ENCODE assay signal across 1 cellular context in the genomic region with DNA sequence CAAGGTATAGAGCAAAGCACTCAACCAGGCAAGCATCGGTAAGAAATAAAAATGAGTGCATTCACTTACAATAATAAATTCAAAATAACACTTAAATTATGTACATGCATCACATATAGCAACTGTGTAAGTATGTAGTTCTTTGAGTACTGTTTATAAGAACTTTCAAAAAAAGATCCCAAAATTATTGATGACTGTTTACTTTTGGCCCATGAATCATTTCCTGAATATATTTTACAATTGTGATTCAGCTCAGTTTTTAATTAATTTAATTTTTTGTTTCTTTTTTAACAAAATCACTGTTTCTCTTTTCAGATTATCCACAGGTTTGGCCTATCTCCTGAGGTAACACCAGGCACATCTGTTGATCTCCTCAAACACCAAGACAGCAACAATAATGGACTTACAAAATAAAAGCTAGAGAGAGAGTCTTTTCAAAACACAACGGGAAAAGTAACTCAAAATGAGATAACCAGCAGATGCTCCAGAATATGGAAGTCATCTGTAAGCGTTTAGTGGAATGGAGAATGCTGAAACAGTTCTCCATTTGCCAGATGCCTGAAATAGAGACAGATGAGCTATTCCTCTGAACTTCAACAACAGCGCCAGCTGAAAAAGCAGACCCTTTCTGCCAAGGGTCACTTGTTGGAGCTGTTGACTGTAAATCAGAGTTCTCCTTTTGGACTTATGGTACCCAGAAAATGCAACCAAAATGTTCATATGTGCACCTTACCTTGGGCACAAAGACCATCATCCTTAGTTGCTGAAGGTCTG.
TF ChIP-seq lines count a peak whose summit lies in the region.

No MANE protein-coding gene starts in this region.

TF ChIP-seq in GM23338, 12 proteins besides CTCF, POLR2A, EP300 and RAD21 (continued from another document):
- TF ChIP-seq, protein P1, sequence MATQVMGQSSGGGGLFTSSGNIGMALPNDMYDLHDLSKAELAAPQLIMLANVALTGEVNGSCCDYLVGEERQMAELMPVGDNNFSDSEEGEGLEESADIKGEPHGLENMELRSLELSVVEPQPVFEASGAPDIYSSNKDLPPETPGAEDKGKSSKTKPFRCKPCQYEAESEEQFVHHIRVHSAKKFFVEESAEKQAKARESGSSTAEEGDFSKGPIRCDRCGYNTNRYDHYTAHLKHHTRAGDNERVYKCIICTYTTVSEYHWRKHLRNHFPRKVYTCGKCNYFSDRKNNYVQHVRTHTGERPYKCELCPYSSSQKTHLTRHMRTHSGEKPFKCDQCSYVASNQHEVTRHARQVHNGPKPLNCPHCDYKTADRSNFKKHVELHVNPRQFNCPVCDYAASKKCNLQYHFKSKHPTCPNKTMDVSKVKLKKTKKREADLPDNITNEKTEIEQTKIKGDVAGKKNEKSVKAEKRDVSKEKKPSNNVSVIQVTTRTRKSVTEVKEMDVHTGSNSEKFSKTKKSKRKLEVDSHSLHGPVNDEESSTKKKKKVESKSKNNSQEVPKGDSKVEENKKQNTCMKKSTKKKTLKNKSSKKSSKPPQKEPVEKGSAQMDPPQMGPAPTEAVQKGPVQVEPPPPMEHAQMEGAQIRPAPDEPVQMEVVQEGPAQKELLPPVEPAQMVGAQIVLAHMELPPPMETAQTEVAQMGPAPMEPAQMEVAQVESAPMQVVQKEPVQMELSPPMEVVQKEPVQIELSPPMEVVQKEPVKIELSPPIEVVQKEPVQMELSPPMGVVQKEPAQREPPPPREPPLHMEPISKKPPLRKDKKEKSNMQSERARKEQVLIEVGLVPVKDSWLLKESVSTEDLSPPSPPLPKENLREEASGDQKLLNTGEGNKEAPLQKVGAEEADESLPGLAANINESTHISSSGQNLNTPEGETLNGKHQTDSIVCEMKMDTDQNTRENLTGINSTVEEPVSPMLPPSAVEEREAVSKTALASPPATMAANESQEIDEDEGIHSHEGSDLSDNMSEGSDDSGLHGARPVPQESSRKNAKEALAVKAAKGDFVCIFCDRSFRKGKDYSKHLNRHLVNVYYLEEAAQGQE (IDR thresholded peaks at IDR 0.05; ENCODE audit: unreplicated experiment): no peak
- no peak for TF ChIP-seq POLR2AphosphoS5 (IDR thresholded peaks at IDR 0.05; ENCODE audit: low read depth)
